ENCODE assay signal across 12 cellular contexts in the genomic region with DNA sequence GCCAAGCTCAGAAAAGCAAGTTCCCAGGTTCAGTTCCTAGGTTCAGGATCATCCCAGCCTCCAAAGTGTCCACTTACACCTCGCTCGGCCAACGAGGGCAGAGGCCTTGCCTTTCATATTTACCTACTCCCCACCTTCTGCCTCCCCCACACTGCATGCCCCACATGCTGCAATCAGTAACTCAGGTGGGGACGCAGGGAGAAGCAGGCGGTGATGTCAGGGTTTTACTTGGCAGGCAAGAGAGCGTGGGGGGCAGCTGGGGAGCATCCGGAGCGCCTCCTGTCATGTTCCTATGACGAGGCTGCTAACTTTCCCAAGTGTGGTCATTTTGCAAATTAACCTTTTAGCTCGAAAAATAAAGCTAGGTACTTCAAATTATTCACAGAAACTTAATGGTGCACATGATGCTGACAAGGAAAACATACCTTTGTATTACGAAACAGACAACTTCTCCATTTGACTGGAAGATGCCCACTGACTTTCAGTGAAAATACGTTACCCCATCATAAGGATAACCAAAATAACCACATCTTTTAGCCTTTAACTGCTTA.
"Had no signal": no experiment of that assay in that cellular context is flagged by ENCODE, and none has a peak within 500 bp of the region (broad histone marks: within the 10 kb centered on the region; RNA-seq: fewer than 3 reads in every experiment).

No MANE protein-coding gene starts in this region.

- H3K27me3 ChIP-seq: brain microvascular endothelial cell, esophagus muscularis mucosa, right atrium auricular region, uterus had no signal

- H3K9me3 ChIP-seq: uterus had no signal

- H3K27ac ChIP-seq: brain microvascular endothelial cell, esophagus muscularis mucosa, right atrium auricular region, skin epidermis, uterus had no signal

- H3K4me1 ChIP-seq: uterus had no signal

- DNase-seq: activated CD4-positive, alpha-beta T cell treated with anti-CD3 and anti-CD28 coated beads, Interleukin-2, amount 50 U/mL, for 4 hours; activated CD4-positive, CD25-positive, alpha-beta regulatory T cell treated with anti-CD3 and anti-CD28 coated beads, Interleukin-2, amount 50 U/mL, for 72 hours; activated CD8-positive, alpha-beta memory T cell treated with anti-CD3 and anti-CD28 coated beads, Interleukin-2, amount 10 ng/mL, durations not matched to agents 7 days and 5 days; activated effector memory CD4-positive, alpha-beta T cell treated with anti-CD3 and anti-CD28 coated beads, Interleukin-2, amount 50 U/mL, for 16 hours; activated T-cell treated with anti-CD3 and anti-CD28 coated beads, Interleukin-2, amount 50 U/mL, for 4 hours; dermis blood vessel endothelial cell; uterus had no signal

- ATAC-seq: activated CD8-positive, alpha-beta memory T cell treated with anti-CD3 and anti-CD28 coated beads, Interleukin-2, amount 10 ng/mL, durations not matched to agents 7 days and 5 days; activated naive CD4-positive, alpha-beta T cell treated with anti-CD3 and anti-CD28 coated beads, Interleukin-2, amount 50 U/mL, for 72 hours; activated T-cell treated with anti-CD3 and anti-CD28 coated beads, Interleukin-2, amount 50 U/mL, for 4 hours had no signal

- H3K36me3 ChIP-seq: uterus had no signal

- H3K4me3 ChIP-seq: esophagus muscularis mucosa, right atrium auricular region, skin epidermis, uterus had no signal
